Comparison of ENCODE assay signal across 24 cellular contexts in genomic region chr2:118638453-118638852, GRCh38.
DNase-seq lines count a peak whose midpoint lies in the region; ATAC-seq and TF ChIP-seq lines count a peak whose summit lies in the region.
"Had no signal": no experiment of that assay in that cellular context is flagged by ENCODE, and none has a peak within 500 bp of the region (broad histone marks: within the 10 kb centered on the region; RNA-seq: fewer than 3 reads in every experiment).

No MANE protein-coding gene starts in this region.

- no peak overlapping the region for H3K9ac ChIP-seq in Karpas-422 (ENCODE audit: low read length)
- no peak overlapping the region for H3K9ac ChIP-seq in mesendoderm (ENCODE audit: low read length)
- H3K9ac ChIP-seq: BLaER1 treated with 17β-estradiol and CSF1 and Interleukin-3, amounts not matched to agents 10 nM and 100 nM; GM23248 had no signal

- no peak overlapping the region for H3K56ac ChIP-seq in mesendoderm (ENCODE audit: low read length)

- no peaks in the 10 kb centered on the region for H3K27me3 ChIP-seq in GM23338 (ENCODE audit: insufficient read depth)
- H3K27me3 ChIP-seq in Karpas-422 (ENCODE audit: low read length), result no peaks in the 10 kb centered on the region
- H3K27me3 ChIP-seq in mesendoderm (ENCODE audit: insufficient read depth, low read length, poor library complexity), result no peaks in the 10 kb centered on the region
- H3K27me3 ChIP-seq: BE2C; BLaER1 treated with 17β-estradiol and CSF1 and Interleukin-3, amounts not matched to agents 10 nM and 100 nM had no signal

- H3K4me2 ChIP-seq in GM23338 (no peak overlapping the region), Karpas-422 (ENCODE audit: low read depth, low read length, poor library complexity, severe bottlenecking) (no peak overlapping the region), mesendoderm (ENCODE audit: low read length) (no peak overlapping the region)
- H3K4me2 ChIP-seq: A549; BLaER1 treated with 17β-estradiol and CSF1 and Interleukin-3, amounts not matched to agents 10 nM and 100 nM had no signal

- H2AK5ac ChIP-seq in mesendoderm (ENCODE audit: low read length), result no peak overlapping the region

- H3K9me3 Mint-ChIP-seq in GM23338 (peaks cover 7% of the 10 kb centered on the region; the same call in 2 of the 3 replicates), WTC11 (peaks cover 16% of the 10 kb centered on the region)
- H3K9me3 Mint-ChIP-seq: CD4-positive, alpha-beta T cell; HFFc6 had no signal

- no peak overlapping the region for H4K8ac ChIP-seq in mesendoderm (ENCODE audit: low read depth, low read length)

- H2BK5ac ChIP-seq in mesendoderm (ENCODE audit: low read length), result no peak overlapping the region

- H3F3A ChIP-seq in GM23338 (replicated peaks; ENCODE audit: low read depth), result no peaks in the 10 kb centered on the region

- H3K36me3 ChIP-seq in GM23338 (ENCODE audit: insufficient read depth), result peaks cover 6% of the 10 kb centered on the region; the same call in 1 of the 2 replicates
- H3K36me3 ChIP-seq in Karpas-422 (ENCODE audit: insufficient read depth, low read length), result no peaks in the 10 kb centered on the region
- H3K36me3 ChIP-seq in mesendoderm (ENCODE audit: control insufficient read depth, insufficient read depth, low read length), result no peaks in the 10 kb centered on the region
- H3K36me3 ChIP-seq: BE2C; BLaER1 treated with 17β-estradiol and CSF1 and Interleukin-3, amounts not matched to agents 10 nM and 100 nM; HAP-1 had no signal

- CTCF ChIA-PET in WTC11 (lab: Charles Lee), result no interaction called here
- CTCF ChIA-PET in GM10248 (lab: Yijun Ruan, JAX), result no interaction called here

- H3K27me3 Mint-ChIP-seq in GM23338 (ENCODE audit: insufficient read depth, low read depth, poor library complexity) (no peaks in the 10 kb centered on the region), WTC11 (ENCODE audit: low read depth) (peaks cover 3% of the 10 kb centered on the region; the same call in 1 of the 2 replicates)

- no peak overlapping the region for H4K5ac ChIP-seq in mesendoderm (ENCODE audit: low read length)

- H3K18ac ChIP-seq in mesendoderm (ENCODE audit: low read length), result peak overlapping the region; percentile 28

- H3K9me3 ChIP-seq in Karpas-422 (ENCODE audit: low read length), result no peaks in the 10 kb centered on the region
- H3K9me3 ChIP-seq: A549, BE2C, HAP-1 had no signal

- H3K4me1 ChIP-seq in GM23338 (ENCODE audit: insufficient read depth) (peaks cover 23% of the 10 kb centered on the region), Karpas-422 (ENCODE audit: low read length) (no peaks in the 10 kb centered on the region), mesendoderm (ENCODE audit: control insufficient read depth, low read depth, low read length) (peaks cover 5% of the 10 kb centered on the region)
- H3K4me1 ChIP-seq: A549; BE2C; BLaER1 treated with 17β-estradiol and CSF1 and Interleukin-3, amounts not matched to agents 10 nM and 100 nM; HAP-1 had no signal

- H3K79me2 ChIP-seq in GM23338 (replicated peaks; ENCODE audit: insufficient read depth) (no peaks in the 10 kb centered on the region), Karpas-422 (ENCODE audit: low read length) (no peaks in the 10 kb centered on the region), mesendoderm (ENCODE audit: control insufficient read depth, insufficient read depth, low read length) (no peaks in the 10 kb centered on the region)

- no peak overlapping the region for H3K4me3 ChIP-seq in GM23338
- no peak overlapping the region for H3K4me3 ChIP-seq in Karpas-422 (ENCODE audit: low read length)
- no peak overlapping the region for H3K4me3 ChIP-seq in mesendoderm (ENCODE audit: low read length)
- H3K4me3 ChIP-seq: A549; BLaER1 treated with 17β-estradiol and CSF1 and Interleukin-3, amounts not matched to agents 10 nM and 100 nM; GM23248; HAP-1 had no signal

- no peaks in the 10 kb centered on the region for H3K79me1 ChIP-seq in mesendoderm (ENCODE audit: low read length)

- no CpG with 5 or more reads among the region's 5 CpGs for WGBS in mesendoderm (ENCODE audit: extremely low coverage, insufficient coverage, low lambda C conversion rate)

- TF ChIP-seq CTCF in GM23338 (conservative IDR thresholded peaks at IDR 0.05; ENCODE audit: low read depth in 2 of 2) (no peak), WTC11 (IDR thresholded peaks at IDR 0.05) (no peak), GM10248 (IDR thresholded peaks at IDR 0.05; ENCODE audit: control extremely low read depth, extremely low read depth, low read depth, missing control alignments) (no peak)

- H4K20me1 ChIP-seq in GM23338 (replicated peaks; ENCODE audit: insufficient read depth), result no peaks in the 10 kb centered on the region
- no peaks in the 10 kb centered on the region for H4K20me1 ChIP-seq in Karpas-422 (ENCODE audit: insufficient read depth, low read depth, low read length)
- H4K20me1 ChIP-seq: BLaER1 treated with 17β-estradiol and CSF1 and Interleukin-3, amounts not matched to agents 10 nM and 100 nM had no signal

- DNase-seq in GM23338 (ENCODE audit: low spot score) (no peak), Karpas-422 (peak; percentile 46), WTC11 (ENCODE audit: low spot score) (no peak), mesendoderm (peak; percentile 70), NCI-H69 (lab: John Stamatoyannopoulos, UW) (no peak), GM10248 (ENCODE audit: extremely low spot score) (no peak), NCI-H1694 treated with DMSO at 0.1 percent for 48 hours (lab: John Stamatoyannopoulos, UW) (no peak)
- DNase-seq: 8988T; ACHN; AML-193; BE2C; CD4-positive, alpha-beta T cell; CD8-positive, alpha-beta memory T cell; DMS 273 treated with DMSO at 0.1 percent for 48 hours; DMS79; EL; GDM1; GM23248; HFFc6 had no signal

- no peak overlapping the region for H3K23ac ChIP-seq in mesendoderm (ENCODE audit: low read length)

- H3K36me3 Mint-ChIP-seq in GM23338 (ENCODE audit: low read depth), result no peaks in the 10 kb centered on the region
- peaks cover 6% of the 10 kb centered on the region; the same call in 1 of the 2 replicates for H3K36me3 Mint-ChIP-seq in WTC11
- H3K36me3 Mint-ChIP-seq: CD14-positive monocyte; CD8-positive, alpha-beta memory T cell had no signal

- H2AFZ ChIP-seq in GM23338, result peak overlapping the region; percentile 21; the same call in 1 of the 2 replicates
- no peak overlapping the region for H2AFZ ChIP-seq in Karpas-422 (ENCODE audit: low read length)
- H2AFZ ChIP-seq: GM23248 had no signal

- peak overlapping the region; percentile 81 for H3K4ac ChIP-seq in mesendoderm (ENCODE audit: low read depth, low read length)

- H3K27ac Mint-ChIP-seq in GM23338 (no peak overlapping the region), WTC11 (no peak overlapping the region)
- H3K27ac Mint-ChIP-seq: CD14-positive monocyte; CD4-positive, alpha-beta T cell; CD8-positive, alpha-beta memory T cell; HFFc6 had no signal

- no peak overlapping the region for H2BK120ac ChIP-seq in mesendoderm (ENCODE audit: low read depth, low read length)

- peaks cover 4% of the 10 kb centered on the region; the same call in 1 of the 2 replicates for H3K9me2 ChIP-seq in GM23338 (ENCODE audit: insufficient read depth)
- no peaks in the 10 kb centered on the region for H3K9me2 ChIP-seq in Karpas-422 (replicated peaks; ENCODE audit: insufficient read depth, low read length)

- H3K4me3 Mint-ChIP-seq in GM23338 (no peak overlapping the region), WTC11 (no peak overlapping the region)
- H3K4me3 Mint-ChIP-seq: CD14-positive monocyte; CD4-positive, alpha-beta T cell; CD8-positive, alpha-beta memory T cell; HFFc6 had no signal

- H3K4me1 Mint-ChIP-seq in GM23338 (peaks cover 31% of the 10 kb centered on the region), WTC11 (peaks cover 31% of the 10 kb centered on the region)
- H3K4me1 Mint-ChIP-seq: CD14-positive monocyte; CD8-positive, alpha-beta memory T cell had no signal

- ATAC-seq in GM23338 (no peak), WTC11 (no peak), GM18909 (IDR thresholded peaks at IDR 0.05; ENCODE audit: poor library complexity, unreplicated experiment) (no peak)
- ATAC-seq: A549 had no signal

- POLR2A ChIA-PET in WTC11 (lab: Charles Lee) (no interaction called here), GM10248 (lab: Yijun Ruan, JAX) (no interaction called here)

- no peak overlapping the region for H3K27ac ChIP-seq in GM23338 (ENCODE audit: low read depth)
- no peak overlapping the region for H3K27ac ChIP-seq in Karpas-422 (ENCODE audit: low read length)
- H3K27ac ChIP-seq in mesendoderm (ENCODE audit: low read depth, low read length), result no peak overlapping the region
- H3K27ac ChIP-seq: A549; BLaER1 treated with 17β-estradiol and CSF1 and Interleukin-3, amounts not matched to agents 10 nM and 100 nM; GM23248 had no signal

- H2BK15ac ChIP-seq in mesendoderm (replicated peaks; ENCODE audit: low read depth), result no peak overlapping the region

TF ChIP-seq in GM23338, 12 proteins besides CTCF, POLR2A, EP300 and RAD21:
- no peak for TF ChIP-seq JUNB (IDR thresholded peaks at IDR 0.05; ENCODE audit: unreplicated experiment)
- TF ChIP-seq NANOG (IDR thresholded peaks at IDR 0.05; ENCODE audit: borderline replicate concordance), result no peak

TF ChIP-seq in WTC11, 78 proteins besides CTCF, POLR2A, EP300 and RAD21 (continues in another document):
- TF ChIP-seq, protein P1, sequence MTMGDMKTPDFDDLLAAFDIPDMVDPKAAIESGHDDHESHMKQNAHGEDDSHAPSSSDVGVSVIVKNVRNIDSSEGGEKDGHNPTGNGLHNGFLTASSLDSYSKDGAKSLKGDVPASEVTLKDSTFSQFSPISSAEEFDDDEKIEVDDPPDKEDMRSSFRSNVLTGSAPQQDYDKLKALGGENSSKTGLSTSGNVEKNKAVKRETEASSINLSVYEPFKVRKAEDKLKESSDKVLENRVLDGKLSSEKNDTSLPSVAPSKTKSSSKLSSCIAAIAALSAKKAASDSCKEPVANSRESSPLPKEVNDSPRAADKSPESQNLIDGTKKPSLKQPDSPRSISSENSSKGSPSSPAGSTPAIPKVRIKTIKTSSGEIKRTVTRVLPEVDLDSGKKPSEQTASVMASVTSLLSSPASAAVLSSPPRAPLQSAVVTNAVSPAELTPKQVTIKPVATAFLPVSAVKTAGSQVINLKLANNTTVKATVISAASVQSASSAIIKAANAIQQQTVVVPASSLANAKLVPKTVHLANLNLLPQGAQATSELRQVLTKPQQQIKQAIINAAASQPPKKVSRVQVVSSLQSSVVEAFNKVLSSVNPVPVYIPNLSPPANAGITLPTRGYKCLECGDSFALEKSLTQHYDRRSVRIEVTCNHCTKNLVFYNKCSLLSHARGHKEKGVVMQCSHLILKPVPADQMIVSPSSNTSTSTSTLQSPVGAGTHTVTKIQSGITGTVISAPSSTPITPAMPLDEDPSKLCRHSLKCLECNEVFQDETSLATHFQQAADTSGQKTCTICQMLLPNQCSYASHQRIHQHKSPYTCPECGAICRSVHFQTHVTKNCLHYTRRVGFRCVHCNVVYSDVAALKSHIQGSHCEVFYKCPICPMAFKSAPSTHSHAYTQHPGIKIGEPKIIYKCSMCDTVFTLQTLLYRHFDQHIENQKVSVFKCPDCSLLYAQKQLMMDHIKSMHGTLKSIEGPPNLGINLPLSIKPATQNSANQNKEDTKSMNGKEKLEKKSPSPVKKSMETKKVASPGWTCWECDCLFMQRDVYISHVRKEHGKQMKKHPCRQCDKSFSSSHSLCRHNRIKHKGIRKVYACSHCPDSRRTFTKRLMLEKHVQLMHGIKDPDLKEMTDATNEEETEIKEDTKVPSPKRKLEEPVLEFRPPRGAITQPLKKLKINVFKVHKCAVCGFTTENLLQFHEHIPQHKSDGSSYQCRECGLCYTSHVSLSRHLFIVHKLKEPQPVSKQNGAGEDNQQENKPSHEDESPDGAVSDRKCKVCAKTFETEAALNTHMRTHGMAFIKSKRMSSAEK (CRISPR knock-in tag; IDR thresholded peaks at IDR 0.05; ENCODE audit: borderline replicate concordance), result no peak

Comparison
In these comparisons a context has a peak if more than half of its experiments do, and no peak if none do; other contexts are left out.
1. DNase-seq: peak in Karpas-422 (single experiment) and mesendoderm (single experiment); none in GM23338 (single experiment), WTC11 (single experiment), NCI-H69 (single experiment), GM10248 (single experiment) and NCI-H1694 treated with DMSO at 0.1 percent for 48 hours (single experiment).